ENCODE assay signal across 13 cellular contexts in the genomic region with DNA sequence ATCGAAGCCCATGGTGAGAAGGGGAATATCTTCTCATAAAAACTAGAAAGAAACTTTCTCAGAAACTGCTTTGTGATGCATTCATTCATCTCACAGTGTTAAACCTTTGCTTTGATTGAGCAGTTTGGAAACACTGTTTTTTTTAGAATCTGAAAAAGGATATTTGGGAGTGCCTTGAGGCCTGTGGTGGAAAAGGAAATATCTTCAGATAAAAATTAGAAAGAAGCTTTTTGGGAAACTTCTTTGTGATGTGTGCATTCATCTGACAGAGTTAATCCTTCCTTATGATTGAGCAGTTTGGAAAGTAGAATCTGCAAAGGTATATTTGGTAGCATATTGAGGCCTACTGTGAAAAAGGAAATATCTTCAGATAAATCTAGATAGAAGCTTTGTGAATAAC.
"Had no signal": no experiment of that assay in that cellular context is flagged by ENCODE, and none has a peak within 500 bp of the region (broad histone marks: within the 10 kb centered on the region; RNA-seq: fewer than 3 reads in every experiment).

No MANE protein-coding gene starts in this region.

- H3K36me3 ChIP-seq: colonic mucosa, esophagus muscularis mucosa, esophagus squamous epithelium, gastrocnemius medialis, gastroesophageal sphincter, heart left ventricle, heart right ventricle had no signal

- ATAC-seq: effector memory CD8-positive, alpha-beta T cell; esophagus mucosa; foreskin keratinocyte; gastrocnemius medialis; gastroesophageal sphincter; heart left ventricle; heart right ventricle had no signal

- H3K4me3 ChIP-seq: colonic mucosa, coronary artery, dorsolateral prefrontal cortex, esophagus muscularis mucosa, esophagus squamous epithelium, gastrocnemius medialis, gastroesophageal sphincter, heart left ventricle, heart right ventricle had no signal

- H3K4me1 ChIP-seq: colonic mucosa, esophagus muscularis mucosa, esophagus squamous epithelium, foreskin keratinocyte, gastrocnemius medialis, gastroesophageal sphincter, heart left ventricle, heart right ventricle had no signal

- H3K27ac ChIP-seq: colonic mucosa, coronary artery, dorsolateral prefrontal cortex, epithelial cell of prostate, esophagus muscularis mucosa, esophagus squamous epithelium, foreskin keratinocyte, gastrocnemius medialis, gastroesophageal sphincter, heart left ventricle, heart right ventricle had no signal
